Comparison of ENCODE assay signal across 22 cellular contexts in genomic region chr11:129319201-129319600, GRCh38. TPM values are rescaled to one million over a fixed set of nuclear protein-coding genes. Genes with fewer than 3 reads are reported as not detected.
"Had no signal": no experiment of that assay in that cellular context is flagged by ENCODE, and none has a peak within 500 bp of the region (broad histone marks: within the 10 kb centered on the region; RNA-seq: fewer than 3 reads in every experiment).

No MANE protein-coding gene starts in this region.

- H3K9me3 ChIP-seq: esophagus muscularis mucosa, gastrocnemius medialis, left ventricle myocardium inferior, vagina had no signal

- H3K27me3 ChIP-seq: gastrocnemius medialis, vagina had no signal

- H3K27ac ChIP-seq: coronary artery, esophagus muscularis mucosa, gastrocnemius medialis, left ventricle myocardium inferior, vagina had no signal

- H3K27me3 Mint-ChIP-seq: activated naive CD8-positive, alpha-beta T cell had no signal

- H3K36me3 Mint-ChIP-seq: activated naive CD8-positive, alpha-beta T cell; mesothelial cell of epicardium; naive thymus-derived CD8-positive, alpha-beta T cell; stimulated activated naive B cell treated with anti-CD40 and anti-IgM and Interleukin-4, amounts not matched to agents 10 μg/mL and 1 μg/mL and 100 μg/mL, for 72 hours had no signal

- H3K27ac Mint-ChIP-seq: activated naive CD8-positive, alpha-beta T cell; mesothelial cell of epicardium; stimulated activated naive B cell treated with anti-CD40 and anti-IgM and Interleukin-4, amounts not matched to agents 10 μg/mL and 1 μg/mL and 100 μg/mL, for 72 hours had no signal

- FAIRE-seq: TTC549 had no signal

- H3K4me3 Mint-ChIP-seq: activated naive CD8-positive, alpha-beta T cell; mesothelial cell of epicardium; naive thymus-derived CD8-positive, alpha-beta T cell; stimulated activated naive B cell treated with anti-CD40 and anti-IgM and Interleukin-4, amounts not matched to agents 10 μg/mL and 1 μg/mL and 100 μg/mL, for 72 hours had no signal

- H3K9me3 Mint-ChIP-seq: mesothelial cell of epicardium; stimulated activated naive B cell treated with anti-CD40 and anti-IgM and Interleukin-4, amounts not matched to agents 10 μg/mL and 1 μg/mL and 100 μg/mL, for 72 hours had no signal

- H3K4me3 ChIP-seq: coronary artery, esophagus muscularis mucosa, gastrocnemius medialis, left ventricle myocardium inferior, vagina had no signal

- H3K36me3 ChIP-seq: esophagus muscularis mucosa, gastrocnemius medialis, left ventricle myocardium inferior, vagina had no signal

- DNase-seq: activated CD4-positive, alpha-beta T cell treated with anti-CD3 and anti-CD28 coated beads for 1 hour; activated gamma-delta T cell treated with Interleukin-2 at 50 U/mL for 16 hours; activated T-cell treated with anti-CD3 and anti-CD28 coated beads, Interleukin-2, amount 50 U/mL, for 1 hour; cerebellar nuclear complex; gastrocnemius medialis; hypothalamus; left ventricle myocardium inferior; naive thymus-derived CD8-positive, alpha-beta T cell; stimulated activated CD4-positive, alpha-beta T cell treated with anti-CD3 and anti-CD28 coated beads, Interleukin-2, amount 100 ng/mL, for 48 hours; stimulated activated CD8-positive, alpha-beta memory T cell treated with anti-CD3 and anti-CD28 coated beads, Interleukin-4, amount 100 ng/mL, for 48 hours; stimulated activated naive B cell treated with anti-CD40 and anti-IgM and Interleukin-4, amounts not matched to agents 10 μg/mL and 1 μg/mL and 100 μg/mL, for 72 hours; trophoblast cell had no signal

RNA-seq across cellular contexts. Expression of gene BARX2, which starts 56.4 kb away (rescaled TPM):
- total RNA-seq: astrocyte; esophagus muscularis mucosa; left ventricle myocardium inferior; lung microvascular endothelial cell; naive thymus-derived CD8-positive, alpha-beta T cell; osteoblast; posterior vena cava had no signal
- polyA plus RNA-seq: naive thymus-derived CD8-positive, alpha-beta T cell had no signal
